In the genomic region with DNA sequence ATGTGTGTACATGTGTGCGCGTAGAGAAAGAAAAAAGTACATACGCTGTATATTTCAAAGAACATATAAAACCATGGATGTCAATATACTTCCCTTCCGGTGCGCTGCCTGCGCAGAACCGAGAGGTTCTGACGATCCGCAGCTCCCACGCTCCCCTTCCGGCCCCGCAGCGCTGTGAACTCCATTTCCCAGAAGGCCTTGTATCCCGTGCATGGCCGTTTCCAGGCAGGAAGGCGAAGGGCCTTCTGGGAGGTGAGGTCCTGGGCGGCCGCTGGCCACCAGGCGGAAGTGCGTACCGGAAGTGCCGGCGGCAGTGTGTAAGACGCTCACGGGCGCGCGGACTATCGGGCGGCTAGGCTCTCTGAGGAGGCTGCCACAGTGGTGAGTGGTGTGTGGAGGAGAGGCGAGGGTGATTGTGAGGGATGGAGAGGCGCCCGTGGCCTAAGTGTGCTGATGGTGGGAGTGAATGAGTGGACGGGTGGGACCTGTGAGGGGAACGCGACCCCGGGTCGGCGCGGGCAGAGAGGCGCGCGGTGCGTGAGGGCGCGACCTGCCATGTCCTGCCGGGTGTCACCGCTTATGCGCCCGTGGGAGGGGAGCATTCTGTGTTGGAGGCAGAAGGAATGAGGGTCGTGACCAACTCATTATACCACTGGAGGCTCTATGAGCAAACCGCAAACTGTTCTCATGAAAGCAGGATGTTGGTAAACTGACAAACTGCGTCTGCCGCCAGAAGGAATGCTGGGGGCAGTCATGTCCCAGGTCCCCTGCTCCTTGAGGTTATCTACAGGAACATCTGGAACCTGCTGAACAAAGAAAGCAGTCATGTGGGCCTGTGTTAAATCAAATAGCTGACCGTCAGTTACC, we compare ENCODE assay signal across 8 cellular contexts. TPM values are rescaled to one million over a fixed set of nuclear protein-coding genes. Genes with fewer than 3 reads are reported as not detected.
DNase-seq lines count a peak whose midpoint lies in the region; ATAC-seq and TF ChIP-seq lines count a peak whose summit lies in the region.

A gene with protein sequence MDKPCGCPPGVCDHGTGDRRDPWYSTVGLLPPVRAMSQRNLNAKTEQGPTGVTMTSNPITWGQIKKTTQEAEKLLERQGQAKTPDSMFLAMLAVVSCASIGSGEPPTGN (plus strand): TSS at position 313 of the 867 bp plus-strand sequence. CDS start 6,792 bp downstream, outside the sequence.

- H3K4me1 Mint-ChIP-seq in activated T-helper 17 cell treated with anti-CD3 and anti-CD28 coated beads, Interleukin-2, amount 50 U/mL, for 72 hours: peaks cover 22% of the 10 kb centered on the region
- peaks cover 29 to 46% of the 10 kb centered on the region in 2 donors for H3K4me1 Mint-ChIP-seq in natural killer cell treated with Interleukin-12 subunit alpha and Interleukin-12 subunit beta and Interleukin-15 and Interleukin-18, amount 100 ng/mL, for 72 hours (ENCODE audit: low read depth in 2 of 2)

- peaks cover 66% of the 10 kb centered on the region for H3K36me3 Mint-ChIP-seq in activated T-helper 17 cell treated with anti-CD3 and anti-CD28 coated beads, Interleukin-2, amount 50 U/mL, for 72 hours (ENCODE audit: low read depth)
- H3K36me3 Mint-ChIP-seq in natural killer cell treated with Interleukin-12 subunit alpha and Interleukin-12 subunit beta and Interleukin-15 and Interleukin-18, amount 100 ng/mL, for 72 hours: peaks cover 52% of the 10 kb centered on the region

- H3K9me3 Mint-ChIP-seq in activated T-helper 17 cell treated with anti-CD3 and anti-CD28 coated beads, Interleukin-2, amount 50 U/mL, for 72 hours: no peaks in the 10 kb centered on the region
- no peaks in the 10 kb centered on the region for H3K9me3 Mint-ChIP-seq in natural killer cell treated with Interleukin-12 subunit alpha and Interleukin-12 subunit beta and Interleukin-15 and Interleukin-18, amount 100 ng/mL, for 72 hours

- CTCF ChIA-PET in RWPE1 (lab: Yijun Ruan, JAX): no interaction called here

- H3K27ac Mint-ChIP-seq in activated T-helper 17 cell treated with anti-CD3 and anti-CD28 coated beads, Interleukin-2, amount 50 U/mL, for 72 hours: peak within 1 kb of the TSS; percentile 96
- H3K27ac Mint-ChIP-seq in natural killer cell treated with Interleukin-12 subunit alpha and Interleukin-12 subunit beta and Interleukin-15 and Interleukin-18, amount 100 ng/mL, for 72 hours: peak within 1 kb of the TSS; percentile 97 to 98

- ATAC-seq in activated T-helper 17 cell treated with anti-CD3 and anti-CD28 coated beads, Interleukin-2, amount 50 U/mL, for 72 hours (replicated peaks): peak; percentile 99
- peak; percentile 99 to 100 for ATAC-seq in natural killer cell treated with Interleukin-12 subunit alpha and Interleukin-12 subunit beta and Interleukin-15 and Interleukin-18, amount 100 ng/mL, for 72 hours
- ATAC-seq in stimulated activated naive CD8-positive, alpha-beta T cell treated with anti-CD3 and anti-CD28 coated beads, Interleukin-15, Interleukin-2, amounts not matched to agents 100 U/mL and 50 U/mL, for 24 hours: peak; percentile 99

- DNase-seq in Daoy (ENCODE audit: low read depth): peak; percentile 99
- DNase-seq in GOT3 (lab: John Stamatoyannopoulos, UW): peak; percentile 81
- DNase-seq in LNCaP clone FGC (ENCODE audit: low read depth): peak; percentile 94
- peak; percentile 96 for DNase-seq in RWPE1 (ENCODE audit: low spot score)
- peak; percentile 96 for DNase-seq in fibroblast of mammary gland (ENCODE audit: low read depth)
- DNase-seq in natural killer cell treated with Interleukin-12 subunit alpha and Interleukin-12 subunit beta and Interleukin-15 and Interleukin-18, amount 100 ng/mL, for 72 hours (ENCODE audit: low spot score): peak; percentile 98
- DNase-seq in stimulated activated naive CD8-positive, alpha-beta T cell treated with anti-CD3 and anti-CD28 coated beads, Interleukin-15, Interleukin-2, amounts not matched to agents 100 U/mL and 50 U/mL, for 24 hours: peak; percentile 94

- peak within 1 kb of the TSS; percentile 73 for H3K27ac ChIP-seq in RWPE1

- TF ChIP-seq CTCF in LNCaP clone FGC (IDR thresholded peaks at IDR 0.05; ENCODE audit: control insufficient read depth, extremely low read depth, insufficient read depth) (no peak), RWPE1 (conservative IDR thresholded peaks at IDR 0.05; ENCODE audit: low read depth) (no peak), fibroblast of mammary gland (conservative IDR thresholded peaks at IDR 0.05; ENCODE audit: control insufficient read depth, insufficient read depth, low read depth, low read length) (no peak)

- no peaks in the 10 kb centered on the region for H3K27me3 Mint-ChIP-seq in activated T-helper 17 cell treated with anti-CD3 and anti-CD28 coated beads, Interleukin-2, amount 50 U/mL, for 72 hours
- no peaks in the 10 kb centered on the region for H3K27me3 Mint-ChIP-seq in natural killer cell treated with Interleukin-12 subunit alpha and Interleukin-12 subunit beta and Interleukin-15 and Interleukin-18, amount 100 ng/mL, for 72 hours

- H3K4me3 ChIP-seq in LNCaP clone FGC (ENCODE audit: low read depth, low read length) (peak within 1 kb of the TSS; percentile 95), fibroblast of mammary gland (ENCODE audit: control insufficient read depth, low read depth, low read length) (peak within 1 kb of the TSS; percentile 95)

- H3K4me3 Mint-ChIP-seq in activated T-helper 17 cell treated with anti-CD3 and anti-CD28 coated beads, Interleukin-2, amount 50 U/mL, for 72 hours: peak within 1 kb of the TSS; percentile 91
- H3K4me3 Mint-ChIP-seq in natural killer cell treated with Interleukin-12 subunit alpha and Interleukin-12 subunit beta and Interleukin-15 and Interleukin-18, amount 100 ng/mL, for 72 hours: peak within 1 kb of the TSS; percentile 99

- POLR2A ChIA-PET in RWPE1 (lab: Yijun Ruan, JAX; ENCODE audit: low non-redundant PET): no interaction called here

RNA-seq across cellular contexts. Expression of the gene that starts here (rescaled TPM):
- total RNA-seq in Daoy (2014; rRNA removed; shearing (Covaris generic)): 125 and 149 TPM in 2 replicates
- total RNA-seq in activated T-helper 17 cell treated with anti-CD3 and anti-CD28 coated beads, Interleukin-2, amount 50 U/mL, for 72 hours: 10 to 100 TPM; 38.5 to 57.8 TPM
- 10 to 100 TPM; 58.4 to 89.0 TPM for total RNA-seq in natural killer cell treated with Interleukin-12 subunit alpha and Interleukin-12 subunit beta and Interleukin-15 and Interleukin-18, amount 100 ng/mL, for 72 hours

Comparison
In these comparisons a context has a peak if more than half of its experiments do, and no peak if none do; other contexts are left out.
1. Peak in every context shown above with its lines: DNase-seq, ATAC-seq, H3K4me3 ChIP-seq and H3K27ac ChIP-seq.